19 cellular contexts compared by ENCODE assay signal in the genomic region with DNA sequence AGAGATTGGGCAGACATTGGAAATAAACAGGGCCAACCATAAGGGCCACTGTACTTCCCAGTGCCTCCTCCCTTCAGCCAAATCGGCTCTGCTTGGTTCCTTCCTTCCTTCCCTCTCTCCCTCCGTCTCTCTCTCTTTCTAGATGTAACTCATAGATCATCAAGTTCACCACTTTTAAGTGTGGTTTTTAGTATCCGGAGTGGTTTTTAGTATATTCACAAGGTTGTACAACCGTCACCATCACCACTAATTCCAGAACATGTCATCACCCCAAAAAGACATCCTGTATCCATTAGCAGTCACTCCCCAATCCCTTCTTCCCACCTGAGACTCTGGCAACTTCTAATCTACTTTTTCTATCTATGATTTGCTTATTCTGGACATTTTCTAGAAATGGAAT. TPM values are rescaled to one million over a fixed set of nuclear protein-coding genes. Genes with fewer than 3 reads are reported as not detected.
DNase-seq lines count a peak whose midpoint lies in the region; ATAC-seq, FAIRE-seq and TF ChIP-seq lines count a peak whose summit lies in the region.
"Had no signal": no experiment of that assay in that cellular context is flagged by ENCODE, and none has a peak within 500 bp of the region (broad histone marks: within the 10 kb centered on the region; RNA-seq: fewer than 3 reads in every experiment).

No MANE protein-coding gene starts in this region.

- FAIRE-seq in GM12878 (lab: Jason Lieb, UNC): no peak
- FAIRE-seq: A549, GM12892, GM18507, H1 had no signal

- H3K4me3 ChIP-seq in GM12878 (no peak overlapping the region), Caco-2 (ENCODE audit: low read depth, low read length) (no peak overlapping the region)
- H3K4me3 ChIP-seq: A549 had no signal

- CTCF ChIA-PET in activated naive CD4-positive, alpha-beta T cell treated with anti-CD3 and anti-CD28 coated beads for 36 hours (lab: Charles Lee): no interaction called here
- CTCF ChIA-PET in GM12878 (lab: Yijun Ruan, JAX): no interaction called here
- CTCF ChIA-PET in Caco-2 (lab: Charles Lee): no interaction called here

- no peak overlapping the region for H3K4me2 ChIP-seq in GM12878 (ENCODE audit: control insufficient read depth, insufficient read depth)
- H3K4me2 ChIP-seq: A549 had no signal

- no peaks in the 10 kb centered on the region for H3K9me3 Mint-ChIP-seq in activated naive CD4-positive, alpha-beta T cell treated with anti-CD3 and anti-CD28 coated beads, Interleukin-2, amount 50 U/mL, for 72 hours
- H3K9me3 Mint-ChIP-seq in activated naive CD4-positive, alpha-beta T cell treated with anti-CD3 and anti-CD28 coated beads for 36 hours: no peaks in the 10 kb centered on the region
- H3K9me3 Mint-ChIP-seq in Caco-2 (ENCODE audit: unreplicated experiment): no peaks in the 10 kb centered on the region
- H3K9me3 Mint-ChIP-seq: CD8-positive, alpha-beta T cell; IgD-negative memory B cell had no signal

- DNase-seq in activated naive CD4-positive, alpha-beta T cell treated with anti-CD3 and anti-CD28 coated beads, Interleukin-2, amount 50 U/mL, for 72 hours (ENCODE audit: low spot score in 2 of 2): no peak
- DNase-seq in activated naive CD4-positive, alpha-beta T cell treated with anti-CD3 and anti-CD28 coated beads for 36 hours: no peak
- DNase-seq in MV-4-11 (lab: John Stamatoyannopoulos, UW) (peak; percentile 15), GM12878 (ENCODE audit: low read depth, low spot score) (no peak), UCSD-AML1 (lab: John Stamatoyannopoulos, UW; ENCODE audit: unreplicated experiment) (no peak), Caco-2 (no peak)
- DNase-seq: Kasumi-1; NCI-H1694 treated with DMSO at 0.1 percent for 48 hours; NCI-H2107; NCI-H510A; NCI-H748 treated with DMSO at 0.1 percent for 48 hours; NK-92 treated with Interleukin-12 subunit alpha and Interleukin-12 subunit beta, amount 100 ng/mL, for 24 hours had no signal

- TF ChIP-seq EP300 in GM12878 (IDR thresholded peaks at IDR 0.05; ENCODE audit: borderline replicate concordance in 1 of 2, control insufficient read depth in 1 of 2, low read depth in 2 of 2, low read length in 2 of 2): no peak

- H3K4me3 Mint-ChIP-seq in activated naive CD4-positive, alpha-beta T cell treated with anti-CD3 and anti-CD28 coated beads for 36 hours: no peak overlapping the region
- no peak overlapping the region for H3K4me3 Mint-ChIP-seq in Caco-2 (ENCODE audit: unreplicated experiment)

- H4K20me1 ChIP-seq in GM12878 (ENCODE audit: control insufficient read depth, insufficient read depth): no peaks in the 10 kb centered on the region; the same call in 1 of the 2 replicates

- POLR2A ChIA-PET in GM12878 (lab: Charles Lee): no interaction called here
- POLR2A ChIA-PET in Caco-2 (lab: Charles Lee): no interaction called here

- peaks cover 17% of the 10 kb centered on the region for H3K4me1 Mint-ChIP-seq in activated naive CD4-positive, alpha-beta T cell treated with anti-CD3 and anti-CD28 coated beads for 36 hours (ENCODE audit: low read depth)
- H3K4me1 Mint-ChIP-seq in Caco-2 (ENCODE audit: low read depth, unreplicated experiment): no peaks in the 10 kb centered on the region

- no peak for TF ChIP-seq POLR2A in GM12878 (IDR thresholded peaks at IDR 0.05; ENCODE audit: low read depth, low read length)

- no peak for TF ChIP-seq RAD21 in GM12878 (IDR thresholded peaks at IDR 0.05; ENCODE audit: insufficient read depth, low read depth, low read length)

- H3K27ac Mint-ChIP-seq in activated naive CD4-positive, alpha-beta T cell treated with anti-CD3 and anti-CD28 coated beads, Interleukin-2, amount 50 U/mL, for 72 hours: no peak overlapping the region
- no peak overlapping the region for H3K27ac Mint-ChIP-seq in activated naive CD4-positive, alpha-beta T cell treated with anti-CD3 and anti-CD28 coated beads for 36 hours
- H3K27ac Mint-ChIP-seq in Caco-2 (ENCODE audit: unreplicated experiment): no peak overlapping the region
- H3K27ac Mint-ChIP-seq: CD8-positive, alpha-beta T cell; IgD-negative memory B cell had no signal

- intact Hi-C loops in activated naive CD4-positive, alpha-beta T cell treated with anti-CD3 and anti-CD28 coated beads for 36 hours (cut with micrococcal nuclease): no loop called here
- intact Hi-C loops in GM12878 (cut with micrococcal nuclease; ENCODE audit: unreplicated experiment): no loop called here
- intact Hi-C loops in Caco-2 (cut with micrococcal nuclease; ENCODE audit: unreplicated experiment): no loop called here

- in situ Hi-C loops in GM12878 (cut with MboI): loop anchor here (5.0 kb wide), 2 partner anchors 52 to 137 kb away; no protein-coding TSS in a partner anchor

- BruUV-seq in GM12878 (replicated peaks; lab: Mats Ljungman, UMichigan): no TSS peak
- BruUV-seq in Caco-2 (replicated peaks; lab: Mats Ljungman, UMichigan): no TSS peak

- no peak overlapping the region for H3K27ac ChIP-seq in GM12878 (ENCODE audit: control insufficient read depth, insufficient read depth)
- H3K27ac ChIP-seq: A549 had no signal

- H3K9me3 ChIP-seq in GM12878 (replicated peaks; ENCODE audit: control insufficient read depth, insufficient read depth, low read length) (no peaks in the 10 kb centered on the region), Caco-2 (no peaks in the 10 kb centered on the region)
- H3K9me3 ChIP-seq: A549 had no signal

- H3K36me3 ChIP-seq in GM12878 (ENCODE audit: control insufficient read depth in 2 of 2, insufficient read depth in 2 of 2, low read length in 1 of 2) (peaks cover 2 to 4% of the 10 kb centered on the region in 2 experiments; a peak in 3 of 4 replicates), Caco-2 (ENCODE audit: control insufficient read depth, insufficient read depth, low read length) (no peaks in the 10 kb centered on the region)

- no peak overlapping the region for H3K9ac ChIP-seq in GM12878 (ENCODE audit: control insufficient read depth, insufficient read depth, low read length)

- no peak overlapping the region for H2AFZ ChIP-seq in GM12878 (ENCODE audit: control insufficient read depth, low read depth, low read length)

- SMC1A ChIA-PET in GM12878 (lab: Charles Lee; ENCODE audit: uncharacterized antibody, unreplicated experiment): no interaction called here

- H3K4me1 ChIP-seq in GM12878 (ENCODE audit: control insufficient read depth, insufficient read depth, low read length) (no peaks in the 10 kb centered on the region), Caco-2 (0 out of 2 replicates have a peak, but pooled peaks cover 5% of the 10 kb centered on the region)
- H3K4me1 ChIP-seq: A549 had no signal

- RAD21 ChIA-PET in GM12878 (lab: Charles Lee; ENCODE audit: unreplicated experiment): interaction anchor here (0.6 kb wide), 1 partner anchor 158 kb away, joined by 3 read pairs; no protein-coding TSS in a partner anchor

- H3K79me2 ChIP-seq in GM12878 (ENCODE audit: control insufficient read depth, insufficient read depth, low read length): no peaks in the 10 kb centered on the region

- H3K27me3 ChIP-seq in GM12878 (replicated peaks in 1 of 2; ENCODE audit: control insufficient read depth in 2 of 2, insufficient read depth in 2 of 2, low read length in 1 of 2): no peaks in the 10 kb centered on the region
- no peaks in the 10 kb centered on the region for H3K27me3 ChIP-seq in Caco-2 (replicated peaks; ENCODE audit: control insufficient read depth, insufficient read depth, low read length)

- H3K27me3 Mint-ChIP-seq in activated naive CD4-positive, alpha-beta T cell treated with anti-CD3 and anti-CD28 coated beads for 36 hours (ENCODE audit: low read depth): no peaks in the 10 kb centered on the region
- no peaks in the 10 kb centered on the region for H3K27me3 Mint-ChIP-seq in Caco-2 (ENCODE audit: insufficient read depth, unreplicated experiment)
- H3K27me3 Mint-ChIP-seq: IgD-negative memory B cell had no signal

- 84% methylated on average over 4 of the region's 4 CpGs for WGBS in GM12878 (ENCODE audit: insufficient coverage, insufficient replicate concordance, low lambda C conversion rate, missing lambda C conversion rate)

- H3K36me3 Mint-ChIP-seq in activated naive CD4-positive, alpha-beta T cell treated with anti-CD3 and anti-CD28 coated beads, Interleukin-2, amount 50 U/mL, for 72 hours: peaks cover 0 to 7% of the 10 kb centered on the region in 2 donors
- peaks cover 7% of the 10 kb centered on the region for H3K36me3 Mint-ChIP-seq in activated naive CD4-positive, alpha-beta T cell treated with anti-CD3 and anti-CD28 coated beads for 36 hours (ENCODE audit: low read depth)
- H3K36me3 Mint-ChIP-seq in Caco-2 (ENCODE audit: insufficient read depth, unreplicated experiment): no peaks in the 10 kb centered on the region

- peak; percentile 21 for ATAC-seq in activated naive CD4-positive, alpha-beta T cell treated with anti-CD3 and anti-CD28 coated beads, Interleukin-2, amount 50 U/mL, for 72 hours
- ATAC-seq in GM12878 (no peak), SK-N-SH treated with all-trans-retinoic acid at 6 μM for 48 hours (no peak)
- ATAC-seq: A549 had no signal

- TF ChIP-seq CTCF in GM12878 (IDR thresholded peaks at IDR 0.05 in 2 of 3, conservative IDR thresholded peaks at IDR 0.05 in 1 of 3; ENCODE audit: control insufficient read depth in 2 of 3, extremely low read depth in 1 of 3, insufficient read depth in 1 of 3, low read depth in 3 of 3, low read length in 3 of 3) (no peak), Caco-2 (IDR thresholded peaks at IDR 0.05; ENCODE audit: insufficient read depth in 1 of 2, low read depth in 1 of 2, low read length in 1 of 2, severe bottlenecking in 1 of 2, unreplicated experiment in 1 of 2) (no peak)

TF ChIP-seq in SK-N-SH treated with all-trans-retinoic acid at 6 μM for 48 hours, 23 proteins besides CTCF, POLR2A, EP300 and RAD21 (continues in another document):
- TF ChIP-seq OSR1 (CRISPR knock-in tag; IDR thresholded peaks at IDR 0.05): no peak

RNA-seq across cellular contexts. Expression of gene MYSM1, which starts 51.0 kb away (rescaled TPM):
- total RNA-seq in activated naive CD4-positive, alpha-beta T cell treated with anti-CD3 and anti-CD28 coated beads, Interleukin-2, amount 50 U/mL, for 72 hours: 10 to 100 TPM; 42.5 to 54.4 TPM
- 10 to 100 TPM; 27.8 to 28.7 TPM for total RNA-seq in activated naive CD4-positive, alpha-beta T cell treated with anti-CD3 and anti-CD28 coated beads for 36 hours
- 191 and 202 TPM in 2 replicates for total RNA-seq in GM12878 (2013; cell fraction: nucleolus; rRNA removed)
- total RNA-seq in GM12878 (2014; rRNA removed) (17.9 and 18.4 TPM in 2 replicates), GM12878 (2014; rRNA removed; fragmentation: Illumina TruSeq; extraction: Trizol) (18.7 and 20.5 TPM in 2 replicates), GM12878 (2021) (17.2 and 22.7 TPM in 2 replicates), Caco-2 (2022) (35.1 TPM in 2 replicates)
- polyA plus RNA-seq in GM12878 (2011; ENCODE audit: low read depth): 16.0 TPM
- polyA plus RNA-seq in GM12878 (2011; rRNA removed) (39.0 and 64.1 TPM in 2 replicates), GM12878 (2014; fragmentation: Illumina TruSeq; extraction: Trizol) (24.3 and 27.4 TPM in 2 replicates), GM12878 (2014; fragmentation: Nextera tagmentation; extraction: Ambion mirVana) (10 to 100 TPM in 1 of 2 experiments, 1 to 10 TPM in 1; 8.5 to 11.1 TPM), GM12878 (2014; rRNA removed) (15.2 and 19.3 TPM in 2 replicates), GM12878 (2016; fragmentation: Nextera tagmentation; extraction: Ambion mirVana) (10 to 100 TPM; 16.4 to 19.4 TPM)
- 9.3 and 9.9 TPM in 2 replicates for polyA plus RNA-seq in GM12878 (2011; cell fraction: cytosol; rRNA removed)
- polyA plus RNA-seq in GM12878 (2011; cell fraction: nucleus; rRNA removed): 74.1 and 84.1 TPM in 2 replicates
- 20.0 and 22.3 TPM in 2 replicates for polyA plus RNA-seq in GM12878 (2012)
- polyA minus RNA-seq in GM12878 (2011; rRNA and poly(A)+ RNA removed): 24.8 and 33.0 TPM in 2 replicates
- polyA minus RNA-seq in GM12878 (2011; cell fraction: cytosol; rRNA and poly(A)+ RNA removed): 7.4 and 9.7 TPM in 2 replicates
- polyA minus RNA-seq in GM12878 (2011; cell fraction: nucleus; rRNA and poly(A)+ RNA removed): 45.9 and 63.1 TPM in 2 replicates

Comparison
In these comparisons a context has a peak if more than half of its experiments do, and no peak if none do; other contexts are left out.
1. ATAC-seq: peak in activated naive CD4-positive, alpha-beta T cell treated with anti-CD3 and anti-CD28 coated beads, Interleukin-2, amount 50 U/mL, for 72 hours (2 of 2); none in GM12878 (single experiment) and SK-N-SH treated with all-trans-retinoic acid at 6 μM for 48 hours (single experiment).